8 cellular contexts compared by ENCODE assay signal in genomic region chr17:2071024-2071385, GRCh38. TPM values are rescaled to one million over a fixed set of nuclear protein-coding genes. Genes with fewer than 3 reads are reported as not detected.
DNase-seq lines count a peak whose midpoint lies in the region; ATAC-seq and TF ChIP-seq lines count a peak whose summit lies in the region.
"Had no signal": no experiment of that assay in that cellular context is flagged by ENCODE, and none has a peak within 500 bp of the region (broad histone marks: within the 10 kb centered on the region; RNA-seq: fewer than 3 reads in every experiment).

No MANE protein-coding gene starts in this region.

- CTCF ChIA-PET in CD4-positive, alpha-beta T cell (lab: Charles Lee) = interaction anchor here (1.1 kb wide), 1 partner anchor 174 kb away, joined by 3 read pairs; no protein-coding TSS in a partner anchor
- CTCF ChIA-PET in activated B cell treated with CpG ODN at 0.5 μM for 24 hours (lab: Charles Lee) = interaction anchor here (0.5 to 2.9 kb wide), 6 partner anchors 13 to 892 kb away, joined by 3 to 21 read pairs (median 4); partner anchors contain the start of gene HIC1

- no peaks in the 10 kb centered on the region for H3K9me3 ChIP-seq in CD4-positive, alpha-beta T cell (ENCODE audit: control insufficient read depth, low read length)
- no peaks in the 10 kb centered on the region for H3K9me3 ChIP-seq in mucosa of rectum (ENCODE audit: control insufficient read depth in 2 of 2, low read length in 2 of 2)

- H3K36me3 ChIP-seq in mucosa of rectum (ENCODE audit: control insufficient read depth in 2 of 2, insufficient read depth in 2 of 2, low read length in 2 of 2) = peaks cover 10 to 16% of the 10 kb centered on the region in 2 donors

- no peak for TF ChIP-seq CTCF in CD4-positive, alpha-beta T cell (IDR thresholded peaks at IDR 0.05)
- TF ChIP-seq CTCF in activated B cell treated with CpG ODN at 0.5 μM for 24 hours (IDR thresholded peaks at IDR 0.05) = no peak

- ATAC-seq in CD4-positive, alpha-beta T cell (ENCODE audit: poor library complexity) = no peak
- ATAC-seq in activated B cell treated with CpG ODN at 0.5 μM for 24 hours (ENCODE audit: low read depth) (no peak), GM21526 (IDR thresholded peaks at IDR 0.05; ENCODE audit: low FRiP score, unreplicated experiment) (no peak), HG03135 (IDR thresholded peaks at IDR 0.05; ENCODE audit: unreplicated experiment) (no peak)

- peak overlapping the region; percentile 12 for H3K27ac Mint-ChIP-seq in CD4-positive, alpha-beta T cell
- H3K27ac Mint-ChIP-seq in activated B cell treated with CpG ODN at 0.5 μM for 24 hours = peak overlapping the region; percentile 79

- H3K9me3 Mint-ChIP-seq in CD4-positive, alpha-beta T cell = no peaks in the 10 kb centered on the region
- no peaks in the 10 kb centered on the region for H3K9me3 Mint-ChIP-seq in activated B cell treated with CpG ODN at 0.5 μM for 24 hours

- DNase-seq in CD4-positive, alpha-beta T cell = no peak
- DNase-seq in activated B cell treated with CpG ODN at 0.5 μM for 24 hours = no peak
- DNase-seq in DMS 273 (lab: John Stamatoyannopoulos, UW; ENCODE audit: unreplicated experiment) = no peak
- DNase-seq: DMS 273 treated with DMSO at 0.1 percent for 48 hours, islet precursor cell had no signal

- H3K27me3 Mint-ChIP-seq in CD4-positive, alpha-beta T cell = peaks cover 3% of the 10 kb centered on the region
- no peaks in the 10 kb centered on the region for H3K27me3 Mint-ChIP-seq in activated B cell treated with CpG ODN at 0.5 μM for 24 hours

- intact Hi-C loops in CD4-positive, alpha-beta T cell (cut with DNase I, micrococcal nuclease) = no loop called here
- intact Hi-C loops in activated B cell treated with CpG ODN at 0.5 μM for 24 hours (cut with micrococcal nuclease) = no loop called here

- H3K4me3 ChIP-seq in mucosa of rectum (ENCODE audit: low read length in 2 of 2) = peak overlapping the region in 1 of 2 donors; percentile 1

- peaks cover 22 to 42% of the 10 kb centered on the region in 2 donors for H3K4me1 ChIP-seq in mucosa of rectum (ENCODE audit: control insufficient read depth in 2 of 2, insufficient read depth in 2 of 2, low read length in 2 of 2)

- H3K4me1 Mint-ChIP-seq in CD4-positive, alpha-beta T cell (ENCODE audit: low read depth) = peaks cover 4% of the 10 kb centered on the region
- H3K4me1 Mint-ChIP-seq in activated B cell treated with CpG ODN at 0.5 μM for 24 hours = peaks cover 41% of the 10 kb centered on the region

- POLR2A ChIA-PET in CD4-positive, alpha-beta T cell (lab: Charles Lee) = no interaction called here
- POLR2A ChIA-PET in activated B cell treated with CpG ODN at 0.5 μM for 24 hours (lab: Charles Lee) = interaction anchor here (0.6 to 24.5 kb wide), 6 partner anchors 12 to 169 kb away, joined by 3 to 449 read pairs (median 4); no protein-coding TSS in a partner anchor

- no peak overlapping the region for H3K4me3 Mint-ChIP-seq in CD4-positive, alpha-beta T cell
- no peak overlapping the region for H3K4me3 Mint-ChIP-seq in activated B cell treated with CpG ODN at 0.5 μM for 24 hours

- peak overlapping the region in 1 of 2 donors; percentile 24 for H3K9ac ChIP-seq in mucosa of rectum (ENCODE audit: low read depth in 1 of 2, low read length in 2 of 2)

- H3K27ac ChIP-seq in CD4-positive, alpha-beta T cell (ENCODE audit: low read depth, low read length) = no peak overlapping the region
- peak overlapping the region; percentile 62 to 79 for H3K27ac ChIP-seq in mucosa of rectum (ENCODE audit: low read depth in 2 of 2, low read length in 2 of 2)

- no peaks in the 10 kb centered on the region for H3K27me3 ChIP-seq in CD4-positive, alpha-beta T cell (ENCODE audit: control insufficient read depth, insufficient read depth, low read length)
- H3K27me3 ChIP-seq in mucosa of rectum (ENCODE audit: control insufficient read depth in 2 of 2, insufficient read depth in 2 of 2, low read length in 2 of 2) = no peaks in the 10 kb centered on the region

- H3K36me3 Mint-ChIP-seq in CD4-positive, alpha-beta T cell (ENCODE audit: low read depth) = peaks cover 75% of the 10 kb centered on the region
- peaks cover 39% of the 10 kb centered on the region for H3K36me3 Mint-ChIP-seq in activated B cell treated with CpG ODN at 0.5 μM for 24 hours (ENCODE audit: low read depth)

RNA-seq across cellular contexts. Expression of gene HIC1, which starts 16.1 kb away (rescaled TPM):
- 1 to 10 TPM; 2.4 to 3.0 TPM for total RNA-seq in CD4-positive, alpha-beta T cell
- 8.3 and 9.3 TPM in 2 replicates for total RNA-seq in activated B cell treated with CpG ODN at 0.5 μM for 24 hours

RNA-seq across cellular contexts. Expression of gene OVCA2, which starts 29.2 kb away (rescaled TPM):
- 10 to 100 TPM; 34.4 to 35.1 TPM for total RNA-seq in CD4-positive, alpha-beta T cell
- total RNA-seq in activated B cell treated with CpG ODN at 0.5 μM for 24 hours = 29.4 and 31.2 TPM in 2 replicates

RNA-seq across cellular contexts. Expression of gene DPH1, which starts 41.1 kb away (rescaled TPM):
- total RNA-seq in CD4-positive, alpha-beta T cell = 100 to 1,000 TPM in 1 of 2 experiments, 10 to 100 TPM in 1; 96.4 to 101 TPM
- total RNA-seq in activated B cell treated with CpG ODN at 0.5 μM for 24 hours = 49.3 and 63.4 TPM in 2 replicates

RNA-seq across cellular contexts. Expression of gene RTN4RL1, which starts 45.9 kb away (rescaled TPM):
- total RNA-seq in CD4-positive, alpha-beta T cell = under 1 TPM; 0.06 to 0.11 TPM
- not detected in 2 replicates for total RNA-seq in activated B cell treated with CpG ODN at 0.5 μM for 24 hours
